ENCODE assay signal across 21 cellular contexts in the genomic region with DNA sequence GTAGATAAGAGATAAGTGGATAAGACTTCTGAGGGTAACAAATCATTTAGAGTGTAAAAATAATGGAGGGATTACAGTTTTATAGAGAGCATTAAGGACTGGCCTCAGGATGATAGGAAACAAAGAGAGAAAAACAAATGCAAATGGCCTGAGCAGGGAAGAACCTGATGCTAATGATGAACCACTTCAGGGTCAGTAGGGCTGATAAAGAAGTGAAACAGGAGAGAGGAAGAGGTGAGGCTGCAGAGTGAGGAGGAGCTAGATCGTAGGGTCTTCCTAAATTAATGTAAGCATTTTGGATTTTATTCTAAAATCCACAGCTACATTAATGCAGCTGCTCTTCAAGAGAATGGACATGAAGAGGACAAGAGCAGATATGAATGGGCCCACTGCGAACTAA.
"Had no signal": no experiment of that assay in that cellular context is flagged by ENCODE, and none has a peak within 500 bp of the region (broad histone marks: within the 10 kb centered on the region; RNA-seq: fewer than 3 reads in every experiment).

No MANE protein-coding gene starts in this region.

- H3K36me3 ChIP-seq: colonic mucosa, neutrophil, right atrium auricular region, sigmoid colon, suprapubic skin, thyroid gland had no signal

- H3K4me1 Mint-ChIP-seq: naive thymus-derived CD8-positive, alpha-beta T cell had no signal

- H3K27me3 ChIP-seq: colonic mucosa, foreskin keratinocyte, neutrophil, right atrium auricular region, sigmoid colon, suprapubic skin, thyroid gland had no signal

- FAIRE-seq: endothelial cell of umbilical vein, urothelium cell line had no signal

- H3K4me3 ChIP-seq: colonic mucosa, lung, right atrium auricular region, sigmoid colon, skin epidermis, suprapubic skin, thyroid gland had no signal

- H3K9me3 ChIP-seq: colonic mucosa, neutrophil, sigmoid colon, suprapubic skin, thyroid gland had no signal

- H3K36me3 Mint-ChIP-seq: naive thymus-derived CD8-positive, alpha-beta T cell; type B pancreatic cell had no signal

- H3K4me1 ChIP-seq: colonic mucosa, right atrium auricular region, suprapubic skin, thyroid gland had no signal

- H3K4me3 Mint-ChIP-seq: endodermal cell; naive thymus-derived CD8-positive, alpha-beta T cell; type B pancreatic cell had no signal

- H3K27ac ChIP-seq: colonic mucosa, foreskin keratinocyte, neutrophil, right atrium auricular region, sigmoid colon, skin epidermis, suprapubic skin, thyroid gland had no signal

- H3K27ac Mint-ChIP-seq: endodermal cell; naive thymus-derived CD8-positive, alpha-beta T cell; type B pancreatic cell had no signal

- ATAC-seq: foreskin keratinocyte; left colon; left ventricle myocardium superior; naive thymus-derived CD8-positive, alpha-beta T cell; stimulated activated naive CD8-positive, alpha-beta T cell treated with anti-CD3 and anti-CD28 coated beads, Interleukin-15, Interleukin-2, amounts not matched to agents 100 U/mL and 50 U/mL, for 24 hours had no signal

- DNase-seq: colonic mucosa; effector CD4-positive, alpha-beta T cell; endodermal cell; erythroblast; foreskin keratinocyte; left colon; left ventricle myocardium superior; naive thymus-derived CD8-positive, alpha-beta T cell; posterior cingulate gyrus; sigmoid colon; stimulated activated CD4-positive, alpha-beta T cell treated with anti-CD3 and anti-CD28 coated beads, Interleukin-12 subunit alpha, Interleukin-12 subunit beta, amount 100 ng/mL, for 4 hours; stimulated activated naive CD8-positive, alpha-beta T cell treated with anti-CD3 and anti-CD28 coated beads, Interleukin-15, Interleukin-2, amounts not matched to agents 100 U/mL and 50 U/mL, for 24 hours had no signal

- H3K27me3 Mint-ChIP-seq: type B pancreatic cell had no signal
